ENCODE assay signal across 19 cellular contexts in genomic region chr14:76699901-76700590, GRCh38.
DNase-seq lines count a peak whose midpoint lies in the region; ATAC-seq and TF ChIP-seq lines count a peak whose summit lies in the region.
"Had no signal": no experiment of that assay in that cellular context is flagged by ENCODE, and none has a peak within 500 bp of the region (broad histone marks: within the 10 kb centered on the region; RNA-seq: fewer than 3 reads in every experiment).

No MANE protein-coding gene starts in this region.

- DNase-seq in Right ventricle myocardium inferior (ENCODE audit: missing footprints) (no peak), left ventricle myocardium inferior (no peak), left ventricle myocardium superior (peak; percentile 42), osteocyte (ENCODE audit: extremely low spot score, unreplicated experiment) (peak; percentile 54), aorta (no peak), KBM-7 (no peak)
- DNase-seq in activated effector memory CD4-positive, alpha-beta T cell treated with anti-CD3 and anti-CD28 coated beads, Interleukin-2, amount 50 U/mL, for 16 hours: no peak
- DNase-seq: Caco-2; CD4-positive, alpha-beta T cell; H7; NCI-H1105; NCI-H1694; NCI-H510A; NCI-H748 treated with DMSO at 0.1 percent for 48 hours; NK-92 treated with Interleukin-12 subunit alpha and Interleukin-12 subunit beta, amount 100 ng/mL, for 24 hours; SHP77 had no signal

- no peak for TF ChIP-seq CTCF in left ventricle myocardium inferior (IDR thresholded peaks at IDR 0.05; ENCODE audit: borderline replicate concordance)
- TF ChIP-seq CTCF in osteocyte (IDR thresholded peaks at IDR 0.05): no peak

- H3K36me3 ChIP-seq in left ventricle myocardium inferior: no peaks in the 10 kb centered on the region
- no peaks in the 10 kb centered on the region for H3K36me3 ChIP-seq in aorta (ENCODE audit: control insufficient read depth in 1 of 2, insufficient read depth in 2 of 2, low read length in 1 of 2)
- H3K36me3 ChIP-seq: Peyer's patch had no signal

- no peaks in the 10 kb centered on the region for H3K4me1 Mint-ChIP-seq in osteocyte (ENCODE audit: unreplicated experiment)
- H3K4me1 Mint-ChIP-seq: IgD-negative memory B cell had no signal

- H3K4me3 ChIP-seq in left ventricle myocardium inferior: no peak overlapping the region
- no peak overlapping the region for H3K4me3 ChIP-seq in aorta (ENCODE audit: low read length in 2 of 2)
- H3K4me3 ChIP-seq: Peyer's patch had no signal

- intact Hi-C loops in Right ventricle myocardium inferior (cut with DNase I) (no loop called here), left ventricle myocardium inferior (cut with micrococcal nuclease) (no loop called here), left ventricle myocardium superior (cut with micrococcal nuclease) (no loop called here), aorta (cut with DNase I) (no loop called here)

- H3K27me3 Mint-ChIP-seq in osteocyte (ENCODE audit: unreplicated experiment): peaks cover 6% of the 10 kb centered on the region

- in situ Hi-C loops in KBM-7 (cut with MboI; ENCODE audit: low pct_unique_long_range_greater_than_20kb, low sequenced_read_pairs): no loop called here

- H3K27me3 ChIP-seq in left ventricle myocardium inferior (ENCODE audit: low read depth) (no peaks in the 10 kb centered on the region), aorta (ENCODE audit: control insufficient read depth in 1 of 2, insufficient read depth in 2 of 2, low read length in 1 of 2) (no peaks in the 10 kb centered on the region)
- H3K27me3 ChIP-seq: Peyer's patch had no signal

- ATAC-seq in Right ventricle myocardium inferior (peak; percentile 82), left ventricle myocardium superior (peak; percentile 84), aorta (ENCODE audit: low FRiP score) (peak; percentile 51), HG03439 (IDR thresholded peaks at IDR 0.05; ENCODE audit: unreplicated experiment) (no peak)

- no peaks in the 10 kb centered on the region for H3K36me3 Mint-ChIP-seq in osteocyte (ENCODE audit: unreplicated experiment)
- H3K36me3 Mint-ChIP-seq: IgD-negative memory B cell had no signal

- no peak overlapping the region for H3K27ac ChIP-seq in left ventricle myocardium inferior (replicated peaks)
- peak overlapping the region in 1 of 2 donors; percentile 13 for H3K27ac ChIP-seq in aorta (ENCODE audit: low read depth in 1 of 2, low read length in 2 of 2)
- H3K27ac ChIP-seq: Peyer's patch had no signal

- H3K9me3 ChIP-seq in left ventricle myocardium inferior (replicated peaks) (no peaks in the 10 kb centered on the region), aorta (ENCODE audit: control insufficient read depth, low read length) (no peaks in the 10 kb centered on the region)
- H3K9me3 ChIP-seq: Caco-2, Peyer's patch had no signal

- no peak overlapping the region for H3K4me3 Mint-ChIP-seq in osteocyte (ENCODE audit: unreplicated experiment)
- H3K4me3 Mint-ChIP-seq: CD4-positive, alpha-beta T cell; IgD-negative memory B cell had no signal

- no peak overlapping the region for H3K27ac Mint-ChIP-seq in osteocyte (ENCODE audit: unreplicated experiment)
- H3K27ac Mint-ChIP-seq: CD4-positive, alpha-beta T cell; IgD-negative memory B cell had no signal

- H3K4me1 ChIP-seq in left ventricle myocardium inferior (peaks cover 19% of the 10 kb centered on the region), aorta (ENCODE audit: control insufficient read depth in 1 of 2, insufficient read depth in 2 of 2, low read length in 2 of 2) (peaks cover 6 to 10% of the 10 kb centered on the region in 2 donors)
- H3K4me1 ChIP-seq: Caco-2, Peyer's patch had no signal

- 69 to 70% methylated on average over 9 of the region's 9 CpGs for WGBS in aorta, 2 donors

- no peaks in the 10 kb centered on the region for H3K9me3 Mint-ChIP-seq in osteocyte (ENCODE audit: unreplicated experiment)
- H3K9me3 Mint-ChIP-seq: CD4-positive, alpha-beta T cell had no signal

Comparison
In these comparisons a context has a peak if more than half of its experiments do, and no peak if none do; other contexts are left out.
1. DNase-seq: peak in left ventricle myocardium superior (single experiment) and osteocyte (single experiment); none in Right ventricle myocardium inferior (single experiment), left ventricle myocardium inferior (single experiment), aorta (0 of 2), activated effector memory CD4-positive, alpha-beta T cell treated with anti-CD3 and anti-CD28 coated beads, Interleukin-2, amount 50 U/mL, for 16 hours (single experiment) and KBM-7 (single experiment).